Comparison of ENCODE assay signal across 12 cellular contexts in the genomic region with DNA sequence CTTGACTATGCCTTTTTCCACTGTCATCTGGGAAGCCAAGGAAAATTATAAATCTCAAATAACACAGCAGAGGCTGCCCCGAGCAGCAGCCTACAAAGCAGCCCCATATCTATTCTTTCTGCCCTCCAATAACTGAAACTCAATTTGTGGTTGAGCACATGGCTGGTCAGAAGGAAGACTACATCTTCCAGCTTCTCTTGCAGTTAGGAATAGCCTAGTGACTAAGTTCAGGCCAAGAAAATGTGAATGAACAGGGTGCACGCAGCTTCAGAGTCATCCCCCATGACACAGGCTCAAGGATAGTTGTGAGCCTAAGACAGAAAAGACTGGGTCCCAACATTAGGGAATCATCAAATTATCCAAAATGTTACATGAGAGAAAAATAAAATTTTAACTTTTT. TPM values are rescaled to one million over a fixed set of nuclear protein-coding genes. Genes with fewer than 3 reads are reported as not detected.
DNase-seq lines count a peak whose midpoint lies in the region; ATAC-seq, FAIRE-seq and TF ChIP-seq lines count a peak whose summit lies in the region.
"Had no signal": no experiment of that assay in that cellular context is flagged by ENCODE, and none has a peak within 500 bp of the region (broad histone marks: within the 10 kb centered on the region; RNA-seq: fewer than 3 reads in every experiment).

No MANE protein-coding gene starts in this region.

- H3K4me3 ChIP-seq in BLaER1 (no peak overlapping the region), H1 (ENCODE audit: extremely low read depth in 1 of 4, insufficient read depth in 2 of 4, low read depth in 3 of 4, low read length in 4 of 4) (no peak overlapping the region), psoas muscle (no peak overlapping the region), dorsolateral prefrontal cortex (no peak overlapping the region)
- no peak overlapping the region for H3K4me3 ChIP-seq in naive thymus-derived CD4-positive, alpha-beta T cell (ENCODE audit: low read length)
- H3K4me3 ChIP-seq: BLaER1 treated with 17β-estradiol and CSF1 and Interleukin-3, amounts not matched to agents 10 nM and 100 nM had no signal

- H3K27ac Mint-ChIP-seq in naive thymus-derived CD4-positive, alpha-beta T cell: no peak overlapping the region
- H3K27ac Mint-ChIP-seq: CD4-positive, CD25-positive, alpha-beta regulatory T cell had no signal

- H4K20me1 ChIP-seq in BLaER1 (peaks cover 26% of the 10 kb centered on the region; the same call in 1 of the 2 replicates), H1 (replicated peaks in 1 of 2; ENCODE audit: control insufficient read depth in 1 of 2, insufficient read depth in 2 of 2, low read length in 2 of 2) (peaks cover 3 to 10% of the 10 kb centered on the region in 2 experiments)

- 0 out of 2 replicates have a peak overlapping the region, but pooled peaks have one; percentile 77 for H2AK5ac ChIP-seq in H1 (ENCODE audit: low read depth, low read length)

- H3K27me3 Mint-ChIP-seq in naive thymus-derived CD4-positive, alpha-beta T cell: no peaks in the 10 kb centered on the region
- H3K27me3 Mint-ChIP-seq: CD4-positive, CD25-positive, alpha-beta regulatory T cell had no signal

- no peak overlapping the region for H3K4ac ChIP-seq in H1 (replicated peaks; ENCODE audit: insufficient read length, low read depth, low read length)

- no peak overlapping the region for H2BK20ac ChIP-seq in H1 (ENCODE audit: low read length)

- H3K9me3 ChIP-seq in BLaER1 (no peaks in the 10 kb centered on the region), H1 (ENCODE audit: insufficient read depth in 2 of 2, low read depth in 1 of 2, low read length in 1 of 2) (no peaks in the 10 kb centered on the region), psoas muscle (no peaks in the 10 kb centered on the region)
- H3K9me3 ChIP-seq in naive thymus-derived CD4-positive, alpha-beta T cell (ENCODE audit: control insufficient read depth in 2 of 3, low read length in 3 of 3): no peaks in the 10 kb centered on the region

- H3K4me1 ChIP-seq in BLaER1 (peaks cover 11% of the 10 kb centered on the region), H1 (replicated peaks in 1 of 4; ENCODE audit: control insufficient read depth in 3 of 4, insufficient read depth in 4 of 4, low read length in 3 of 4) (peaks cover 0 to 11% (median 6%) of the 10 kb centered on the region in 4 experiments), psoas muscle (peaks cover 14% of the 10 kb centered on the region)
- no peaks in the 10 kb centered on the region for H3K4me1 ChIP-seq in naive thymus-derived CD4-positive, alpha-beta T cell (ENCODE audit: control insufficient read depth in 2 of 2, insufficient read depth in 2 of 2, low read length in 2 of 2)

- peak overlapping the region; percentile 3; the same call in 1 of the 2 replicates for H3K4me2 ChIP-seq in BLaER1
- no peak overlapping the region for H3K4me2 ChIP-seq in H1 (ENCODE audit: insufficient read depth in 1 of 2, low read depth in 2 of 2, low read length in 2 of 2)

- no peak overlapping the region for H3K56ac ChIP-seq in H1 (replicated peaks; ENCODE audit: insufficient read length, low read depth, low read length)

- H3K23me2 ChIP-seq in H1 (ENCODE audit: low read depth, low read length): no peaks in the 10 kb centered on the region

- no peak overlapping the region for H3K9ac ChIP-seq in BLaER1
- H3K9ac ChIP-seq in H1 (replicated peaks in 1 of 4; ENCODE audit: extremely low read depth in 1 of 4, low read depth in 3 of 4, low read length in 3 of 4): no peak overlapping the region; a peak in 1 of 7 replicates
- H3K9ac ChIP-seq: BLaER1 treated with 17β-estradiol and CSF1 and Interleukin-3, amounts not matched to agents 10 nM and 100 nM had no signal

- peaks cover 0 to 32% (median 18%) of the 10 kb centered on the region in 7 donors for H3K4me1 Mint-ChIP-seq in naive thymus-derived CD4-positive, alpha-beta T cell

- no peak overlapping the region for H4K5ac ChIP-seq in H1 (ENCODE audit: insufficient read length, low read depth, low read length)

- TF ChIP-seq RAD21 in H1 (IDR thresholded peaks at IDR 0.05 in 1 of 2, conservative IDR thresholded peaks at IDR 0.05 in 1 of 2; ENCODE audit: low read depth in 2 of 2, low read length in 2 of 2): no peak

- H3K36me3 ChIP-seq in BLaER1: peaks cover 19% of the 10 kb centered on the region
- H3K36me3 ChIP-seq in H1 (ENCODE audit: control insufficient read depth in 2 of 4, insufficient read depth in 4 of 4, low read length in 3 of 4): no peaks in the 10 kb centered on the region
- H3K36me3 ChIP-seq in psoas muscle (ENCODE audit: insufficient read depth in 1 of 2, low read depth in 1 of 2): no peaks in the 10 kb centered on the region
- no peaks in the 10 kb centered on the region for H3K36me3 ChIP-seq in naive thymus-derived CD4-positive, alpha-beta T cell (ENCODE audit: control insufficient read depth in 2 of 3, insufficient read depth in 3 of 3, low read length in 3 of 3)

- H3K79me2 ChIP-seq in H1 (ENCODE audit: control insufficient read depth in 1 of 2, insufficient read depth in 2 of 2, low read length in 2 of 2): peaks cover 0 to 85% of the 10 kb centered on the region in 2 experiments; a peak in 3 of 4 replicates

- TF ChIP-seq CTCF in H1 (IDR thresholded peaks at IDR 0.05; ENCODE audit: control extremely low read depth in 1 of 3, insufficient read depth in 1 of 3, low read depth in 1 of 3, low read length in 3 of 3) (no peak), psoas muscle (IDR thresholded peaks at IDR 0.05) (no peak), dorsolateral prefrontal cortex (IDR thresholded peaks at IDR 0.05 in 54 of 56, conservative IDR thresholded peaks at IDR 0.05 in 2 of 56; ENCODE audit: low read depth in 1 of 56, partially characterized antibody in 56 of 56) (no peak)

- H3K23ac ChIP-seq in H1 (ENCODE audit: insufficient read length): no peak overlapping the region

- POLR2A ChIA-PET in H1 (lab: Charles Lee; ENCODE audit: partially characterized antibody): interaction anchor here (0.6 to 1.1 kb wide), 2 partner anchors 11 to 193 kb away, joined by 3 read pairs; no protein-coding TSS in a partner anchor
- POLR2A ChIA-PET in naive thymus-derived CD4-positive, alpha-beta T cell (lab: Charles Lee): no interaction called here

- intact Hi-C loops in psoas muscle (cut with DNase I): no loop called here
- intact Hi-C loops in dorsolateral prefrontal cortex (cut with DNase I): no loop called here
- intact Hi-C loops in naive thymus-derived CD4-positive, alpha-beta T cell (cut with micrococcal nuclease): no loop called here

- H3K27ac ChIP-seq in BLaER1 (no peak overlapping the region), H1 (ENCODE audit: low read depth, low read length) (no peak overlapping the region), psoas muscle (no peak overlapping the region), dorsolateral prefrontal cortex (no peak overlapping the region)
- no peak overlapping the region for H3K27ac ChIP-seq in naive thymus-derived CD4-positive, alpha-beta T cell (ENCODE audit: low read depth, low read length)
- H3K27ac ChIP-seq: BLaER1 treated with 17β-estradiol and CSF1 and Interleukin-3, amounts not matched to agents 10 nM and 100 nM had no signal

- no peak overlapping the region for H3K4me3 Mint-ChIP-seq in naive thymus-derived CD4-positive, alpha-beta T cell
- H3K4me3 Mint-ChIP-seq: CD4-positive, CD25-positive, alpha-beta regulatory T cell had no signal

- H4K8ac ChIP-seq in H1 (ENCODE audit: extremely low read depth, insufficient read depth, low read length): no peak overlapping the region

- H2AFZ ChIP-seq in H1 (ENCODE audit: low read length): no peak overlapping the region

- peak in 3 of 4 donors; percentile 76 to 83 (median 81) for ATAC-seq in psoas muscle
- ATAC-seq in naive thymus-derived CD4-positive, alpha-beta T cell: no peak

- TF ChIP-seq EP300 in H1 (IDR thresholded peaks at IDR 0.05; ENCODE audit: borderline replicate concordance in 1 of 2, low read depth in 2 of 2, low read length in 2 of 2): no peak

- CTCF ChIA-PET in H1 (lab: Charles Lee; ENCODE audit: partially characterized antibody): no interaction called here
- CTCF ChIA-PET in naive thymus-derived CD4-positive, alpha-beta T cell (lab: Charles Lee): interaction anchor here (0.6 to 1.2 kb wide), 2 partner anchors 11 to 844 kb away, joined by 3 to 4 read pairs; no protein-coding TSS in a partner anchor

- DNase-seq in MV-4-11 (lab: John Stamatoyannopoulos, UW): peak; percentile 42
- DNase-seq in H1 (ENCODE audit: low read depth in 1 of 2, low spot score in 2 of 2): no peak
- DNase-seq in psoas muscle: no peak
- DNase-seq in dorsolateral prefrontal cortex: no peak
- DNase-seq in NK-92 (lab: John Stamatoyannopoulos, UW; ENCODE audit: unreplicated experiment): no peak
- no peak for DNase-seq in naive thymus-derived CD4-positive, alpha-beta T cell
- DNase-seq: 8988T; AML-193; CD4-positive, CD25-positive, alpha-beta regulatory T cell; IMR-90 had no signal

- FAIRE-seq in H1 (lab: Jason Lieb, UNC): no peak

- peak overlapping the region; percentile 71; the same call in 1 of the 2 replicates for H2BK12ac ChIP-seq in H1 (ENCODE audit: low read depth, low read length)

- H3K9me3 Mint-ChIP-seq in naive thymus-derived CD4-positive, alpha-beta T cell: peaks cover 0 to 1% (median 0%) of the 10 kb centered on the region in 11 donors

- no peaks in the 10 kb centered on the region for H3K27me3 ChIP-seq in BLaER1
- H3K27me3 ChIP-seq in H1 (replicated peaks in 1 of 4; ENCODE audit: control insufficient read depth in 3 of 4, extremely low read depth in 1 of 4, insufficient read depth in 3 of 4, low read length in 3 of 4): no peaks in the 10 kb centered on the region
- no peaks in the 10 kb centered on the region for H3K27me3 ChIP-seq in psoas muscle (ENCODE audit: insufficient read depth in 3 of 3, low read length in 2 of 3)
- no peaks in the 10 kb centered on the region for H3K27me3 ChIP-seq in dorsolateral prefrontal cortex
- no peaks in the 10 kb centered on the region for H3K27me3 ChIP-seq in naive thymus-derived CD4-positive, alpha-beta T cell (ENCODE audit: control insufficient read depth in 2 of 2, insufficient read depth in 2 of 2, low read length in 2 of 2)
- H3K27me3 ChIP-seq: BLaER1 treated with 17β-estradiol and CSF1 and Interleukin-3, amounts not matched to agents 10 nM and 100 nM had no signal

- peaks cover 2% of the 10 kb centered on the region; the same call in 1 of the 2 replicates for H3K79me1 ChIP-seq in H1 (ENCODE audit: low read depth, low read length)

- no peak overlapping the region for H3K14ac ChIP-seq in H1 (ENCODE audit: insufficient read length)

- H2BK15ac ChIP-seq in H1 (ENCODE audit: low read length): no peak overlapping the region

- H2BK120ac ChIP-seq in H1 (replicated peaks; ENCODE audit: low read depth, low read length): no peak overlapping the region

- H3K36me3 Mint-ChIP-seq in naive thymus-derived CD4-positive, alpha-beta T cell: peaks cover 0 to 37% (median 28%) of the 10 kb centered on the region in 5 donors

- WGBS in H1 (ENCODE audit: extremely low coverage in 1 of 2, insufficient coverage in 1 of 2, insufficient read length in 1 of 2, insufficient replicate concordance in 2 of 2, low coverage in 1 of 2, low lambda C conversion rate in 2 of 2, missing lambda C conversion rate in 1 of 2), 2 experiments: 94% methylated on average over 2 of the region's 2 CpGs; no CpG with 5 or more reads in 1 of the 2 experiments
- WGBS in psoas muscle, 3 donors: 59 to 76% (median 67%) methylated on average over 2 of the region's 2 CpGs

- no peak overlapping the region for H2BK5ac ChIP-seq in H1 (ENCODE audit: low read depth, low read length)

- TF ChIP-seq POLR2A in H1 (IDR thresholded peaks at IDR 0.05; ENCODE audit: control extremely low read depth in 1 of 2, low read depth in 2 of 2, low read length in 2 of 2): no peak

- no peak overlapping the region for H4K91ac ChIP-seq in H1 (replicated peaks; ENCODE audit: insufficient read length, low read length)

- H3K18ac ChIP-seq in H1 (ENCODE audit: extremely low read depth, low read length): no peak overlapping the region

RNA-seq across cellular contexts. Expression of gene CHCHD3, which starts 42.3 kb away (rescaled TPM):
- 133 and 137 TPM in 2 replicates for total RNA-seq in H1 (2021; fragmentation: NEBNext Ultra II Directional; extraction: Animal tissue kit (Norgen Biotek cat#: 25700))
- polyA plus RNA-seq in H1 (2011; rRNA removed) (29.4 and 42.9 TPM in 2 replicates), psoas muscle (100 to 1,000 TPM; 185 to 206 (median 188) TPM)
- polyA plus RNA-seq in H1 (2011; cell fraction: cytosol; rRNA removed): 84.7 TPM
- polyA plus RNA-seq in H1 (2011; cell fraction: nucleus; rRNA removed): 34.4 TPM
- 114 to 144 TPM (median 122 TPM) in 4 replicates for polyA plus RNA-seq in H1 (2012, experiment 1 of 2)
- polyA plus RNA-seq in H1 (2012, experiment 2 of 2): 29.1 TPM
- 110 TPM for polyA plus RNA-seq in H1 (2013, experiment 1 of 2)
- 117 TPM for polyA plus RNA-seq in H1 (2013, experiment 2 of 2)
- polyA minus RNA-seq in H1 (2011; rRNA and poly(A)+ RNA removed): 75.2 and 113 TPM in 2 replicates
- polyA minus RNA-seq in H1 (2011; cell fraction: cytosol; rRNA and poly(A)+ RNA removed): 141 TPM
- 107 TPM for polyA minus RNA-seq in H1 (2011; cell fraction: nucleus; rRNA and poly(A)+ RNA removed)
- total RNA-seq in psoas muscle (100 to 1,000 TPM; 129 to 184 (median 135) TPM), dorsolateral prefrontal cortex (10 to 100 TPM; 31.7 to 62.9 (median 44.8) TPM)
- total RNA-seq in naive thymus-derived CD4-positive, alpha-beta T cell: 10 to 100 TPM; 25.6 to 44.6 (median 31.2) TPM
- polyA plus RNA-seq in naive thymus-derived CD4-positive, alpha-beta T cell: 10 to 100 TPM; 47.7 to 49.7 TPM
